In the genomic region with DNA sequence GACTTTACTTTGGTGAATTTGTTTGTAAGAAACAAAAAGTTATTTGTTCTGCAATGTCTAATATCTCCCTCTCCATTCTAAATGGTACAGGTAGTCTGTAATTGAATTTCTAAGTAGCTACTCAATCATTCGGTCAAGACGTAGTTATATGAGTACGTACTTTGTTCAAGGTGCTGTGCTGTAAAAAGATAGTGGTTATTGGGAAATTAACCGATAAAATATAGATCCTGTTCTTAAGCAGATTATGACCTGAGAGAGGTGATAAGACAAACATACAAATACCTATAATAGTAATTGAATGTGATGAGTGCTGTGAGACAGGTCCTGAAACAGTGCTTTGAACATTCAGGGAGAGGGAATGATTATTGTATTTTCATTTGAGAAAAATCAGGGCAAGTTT, we compare ENCODE assay signal across 8 cellular contexts.
"Had no signal": no experiment of that assay in that cellular context is flagged by ENCODE, and none has a peak within 500 bp of the region (broad histone marks: within the 10 kb centered on the region; RNA-seq: fewer than 3 reads in every experiment).

No MANE protein-coding gene starts in this region.

- FAIRE-seq: H1, H54, HTR-8/SVneo had no signal

- DNase-seq: H9, HCEC 1CT, IMR-90, KBM-7 had no signal

- H3K4me3 Mint-ChIP-seq: GM23338, H9 had no signal

- H3K4me2 ChIP-seq: GM23338 had no signal

- H3K4me3 ChIP-seq: GM23338 had no signal

- H3K27ac Mint-ChIP-seq: GM23338, H9 had no signal

- H2AFZ ChIP-seq: GM23338 had no signal

- ATAC-seq: GM23338 had no signal
